Comparison of ENCODE assay signal across 14 cellular contexts in genomic region chr19:7415163-7415856, GRCh38.
DNase-seq lines count a peak whose midpoint lies in the region; ATAC-seq and TF ChIP-seq lines count a peak whose summit lies in the region.
"Had no signal": no experiment of that assay in that cellular context is flagged by ENCODE, and none has a peak within 500 bp of the region (broad histone marks: within the 10 kb centered on the region; RNA-seq: fewer than 3 reads in every experiment).

No MANE protein-coding gene starts in this region.

- no peak overlapping the region for H3K4me3 Mint-ChIP-seq in nephron
- H3K4me3 Mint-ChIP-seq: activated T-cell treated with anti-CD3 and anti-CD28 coated beads, Interleukin-2, amount 50 U/mL, for 4 hours had no signal

- peaks cover 14% of the 10 kb centered on the region for H3K4me1 Mint-ChIP-seq in nephron

- no peak for TF ChIP-seq CTCF in nephron (IDR thresholded peaks at IDR 0.05; ENCODE audit: unreplicated experiment in 3 of 3)

- H3K36me3 Mint-ChIP-seq in nephron (ENCODE audit: low read depth): peaks cover 9% of the 10 kb centered on the region

- ATAC-seq in GM18867 (IDR thresholded peaks at IDR 0.05; ENCODE audit: unreplicated experiment) (no peak), GM21360 (IDR thresholded peaks at IDR 0.05; ENCODE audit: unreplicated experiment) (no peak)
- ATAC-seq: activated T-cell treated with anti-CD3 and anti-CD28 coated beads, Interleukin-2, amount 50 U/mL, for 4 hours; gastroesophageal sphincter; psoas muscle had no signal

- H3K9me3 Mint-ChIP-seq in nephron: no peaks in the 10 kb centered on the region
- H3K9me3 Mint-ChIP-seq: activated T-cell treated with anti-CD3 and anti-CD28 coated beads, Interleukin-2, amount 50 U/mL, for 4 hours had no signal

- peak overlapping the region; percentile 62 to 89 (median 72) for H3K27ac Mint-ChIP-seq in nephron

- DNase-seq in COLO829 (ENCODE audit: low spot score): peak; percentile 46
- peak; percentile 21 for DNase-seq in NCI-H748 treated with DMSO at 0.1 percent for 48 hours (lab: John Stamatoyannopoulos, UW)
- peak; percentile 59 for DNase-seq in epidermal melanocyte (ENCODE audit: insufficient read length, low spot score)
- no peak for DNase-seq in CD1c-positive myeloid dendritic cell (ENCODE audit: extremely low spot score)
- DNase-seq in HPDE6-E6E7 (ENCODE audit: extremely low spot score): no peak
- DNase-seq: activated T-cell treated with anti-CD3 and anti-CD28 coated beads, Interleukin-2, amount 50 U/mL, for 4 hours; DND-41; NCI-H1105; psoas muscle; stimulated activated naive CD4-positive, alpha-beta T cell treated with Interleukin-2 at 50 U/mL for 16 hours had no signal

- H3K27me3 Mint-ChIP-seq in nephron (ENCODE audit: low read depth): no peaks in the 10 kb centered on the region

Comparison
In these comparisons a context has a peak if more than half of its experiments do, and no peak if none do; other contexts are left out.
1. DNase-seq: peak in COLO829 (single experiment), NCI-H748 treated with DMSO at 0.1 percent for 48 hours (single experiment) and epidermal melanocyte (single experiment); none in CD1c-positive myeloid dendritic cell (single experiment) and HPDE6-E6E7 (single experiment).